In genomic region chr9:87950765-87951488, GRCh38 we compare ENCODE assay signal across 8 cellular contexts. TPM values are rescaled to one million over a fixed set of nuclear protein-coding genes. Genes with fewer than 3 reads are reported as not detected.
DNase-seq lines count a peak whose midpoint lies in the region; ATAC-seq and TF ChIP-seq lines count a peak whose summit lies in the region.

No MANE protein-coding gene starts in this region.

- ATAC-seq in activated T-cell treated with anti-CD3 and anti-CD28 coated beads, Interleukin-2, amount 50 U/mL, for 72 hours (replicated peaks in 1 of 2), result peak; percentile 30 to 36
- no peak for ATAC-seq in GM18498 (IDR thresholded peaks at IDR 0.05; ENCODE audit: unreplicated experiment)
- no peak for ATAC-seq in activated CD4-positive, CD25-positive, alpha-beta regulatory T cell treated with anti-CD3 and anti-CD28 coated beads, Interleukin-2, amount 50 U/mL, for 24 hours

- peaks cover 33% of the 10 kb centered on the region for H3K27me3 Mint-ChIP-seq in activated T-cell treated with anti-CD3 and anti-CD28 coated beads, Interleukin-2, amount 50 U/mL, for 72 hours (ENCODE audit: low read depth)

- H3K4me3 ChIP-seq in parathyroid adenoma (ENCODE audit: low read depth, low read length), result no peak overlapping the region
- no peak overlapping the region for H3K4me3 ChIP-seq in suprapubic skin

- H3K4me3 Mint-ChIP-seq in activated T-cell treated with anti-CD3 and anti-CD28 coated beads, Interleukin-2, amount 50 U/mL, for 72 hours, result no peak overlapping the region

- TF ChIP-seq EP300 in suprapubic skin (IDR thresholded peaks at IDR 0.05), result no peak

- no peaks in the 10 kb centered on the region for H3K9me3 ChIP-seq in parathyroid adenoma (ENCODE audit: control insufficient read depth, low read length)
- H3K9me3 ChIP-seq in suprapubic skin, result no peaks in the 10 kb centered on the region

- no peak overlapping the region for H3K9ac ChIP-seq in parathyroid adenoma

- H3K27ac Mint-ChIP-seq in activated T-cell treated with anti-CD3 and anti-CD28 coated beads, Interleukin-2, amount 50 U/mL, for 72 hours, result no peak overlapping the region

- H3K36me3 Mint-ChIP-seq in activated T-cell treated with anti-CD3 and anti-CD28 coated beads, Interleukin-2, amount 50 U/mL, for 72 hours (ENCODE audit: insufficient read depth in 2 of 2), result peaks cover 4 to 5% of the 10 kb centered on the region in 2 donors

- H3K4me1 ChIP-seq in parathyroid adenoma, result no peaks in the 10 kb centered on the region
- H3K4me1 ChIP-seq in suprapubic skin, result no peaks in the 10 kb centered on the region

- H3K79me2 ChIP-seq in parathyroid adenoma, result no peaks in the 10 kb centered on the region

- no peak overlapping the region for H3K4me2 ChIP-seq in parathyroid adenoma (ENCODE audit: low read length)

- H3K27ac ChIP-seq in parathyroid adenoma, result no peak overlapping the region
- H3K27ac ChIP-seq in suprapubic skin, result no peak overlapping the region

- TF ChIP-seq CTCF in parathyroid adenoma (IDR thresholded peaks at IDR 0.05) (peak; percentile 33), suprapubic skin (IDR thresholded peaks at IDR 0.05) (no peak)

- no peaks in the 10 kb centered on the region for H3K4me1 Mint-ChIP-seq in activated T-cell treated with anti-CD3 and anti-CD28 coated beads, Interleukin-2, amount 50 U/mL, for 72 hours (ENCODE audit: low read depth)

- H3K27me3 ChIP-seq in parathyroid adenoma (ENCODE audit: control insufficient read depth, insufficient read depth, low read length), result no peaks in the 10 kb centered on the region
- peaks cover 22% of the 10 kb centered on the region for H3K27me3 ChIP-seq in suprapubic skin

- WGBS in suprapubic skin, result 73% methylated on average over 4 of the region's 4 CpGs

- no peak for TF ChIP-seq POLR2A in suprapubic skin (IDR thresholded peaks at IDR 0.05)

- no peaks in the 10 kb centered on the region for H3K36me3 ChIP-seq in parathyroid adenoma (ENCODE audit: control insufficient read depth, insufficient read depth, low read length)
- H3K36me3 ChIP-seq in suprapubic skin, result no peaks in the 10 kb centered on the region

- no peak overlapping the region for H2AFZ ChIP-seq in parathyroid adenoma

- H3K9me3 Mint-ChIP-seq in activated T-cell treated with anti-CD3 and anti-CD28 coated beads, Interleukin-2, amount 50 U/mL, for 72 hours, result peaks cover 2 to 6% of the 10 kb centered on the region in 2 donors

- no peak for DNase-seq in activated T-cell treated with anti-CD3 and anti-CD28 coated beads, Interleukin-2, amount 50 U/mL, for 72 hours
- no peak for DNase-seq in activated T-cell treated with anti-CD3 and anti-CD28 coated beads, Interleukin-2, amount 50 U/mL, for 48 hours
- DNase-seq in NCI-H226 (peak; percentile 16), dermis microvascular lymphatic vessel endothelial cell (ENCODE audit: low read depth in 2 of 2) (peak; percentile 16 to 37), suprapubic skin (ENCODE audit: low spot score in 2 of 2) (no peak)

RNA-seq across cellular contexts. Expression of gene CDK20, which starts 23.4 kb away (rescaled TPM):
- 1 to 10 TPM; 1.2 to 1.9 TPM for total RNA-seq in activated T-cell treated with anti-CD3 and anti-CD28 coated beads, Interleukin-2, amount 50 U/mL, for 72 hours
- 0.26 and 1.1 TPM in 2 replicates for total RNA-seq in dermis microvascular lymphatic vessel endothelial cell
- total RNA-seq in suprapubic skin, result 10 to 100 TPM in 1 of 4 donors, 1 to 10 TPM in 3; 6.3 to 11.0 (median 8.2) TPM

RNA-seq across cellular contexts. Expression of gene SPATA31C1, which starts 33.2 kb away (rescaled TPM):
- not detected for total RNA-seq in activated T-cell treated with anti-CD3 and anti-CD28 coated beads, Interleukin-2, amount 50 U/mL, for 72 hours
- total RNA-seq in dermis microvascular lymphatic vessel endothelial cell (not detected in 2 replicates), suprapubic skin (not detected)

Comparison
In these comparisons a context has a peak if more than half of its experiments do, and no peak if none do; other contexts are left out.
1. ATAC-seq: peak in activated T-cell treated with anti-CD3 and anti-CD28 coated beads, Interleukin-2, amount 50 U/mL, for 72 hours (2 of 2); none in GM18498 (single experiment) and activated CD4-positive, CD25-positive, alpha-beta regulatory T cell treated with anti-CD3 and anti-CD28 coated beads, Interleukin-2, amount 50 U/mL, for 24 hours (0 of 2).
2. DNase-seq: peak in NCI-H226 (single experiment) and dermis microvascular lymphatic vessel endothelial cell (2 of 2); none in activated T-cell treated with anti-CD3 and anti-CD28 coated beads, Interleukin-2, amount 50 U/mL, for 72 hours (0 of 2), activated T-cell treated with anti-CD3 and anti-CD28 coated beads, Interleukin-2, amount 50 U/mL, for 48 hours (0 of 2) and suprapubic skin (0 of 2).